Comparison of ENCODE assay signal across 9 cellular contexts in the genomic region with DNA sequence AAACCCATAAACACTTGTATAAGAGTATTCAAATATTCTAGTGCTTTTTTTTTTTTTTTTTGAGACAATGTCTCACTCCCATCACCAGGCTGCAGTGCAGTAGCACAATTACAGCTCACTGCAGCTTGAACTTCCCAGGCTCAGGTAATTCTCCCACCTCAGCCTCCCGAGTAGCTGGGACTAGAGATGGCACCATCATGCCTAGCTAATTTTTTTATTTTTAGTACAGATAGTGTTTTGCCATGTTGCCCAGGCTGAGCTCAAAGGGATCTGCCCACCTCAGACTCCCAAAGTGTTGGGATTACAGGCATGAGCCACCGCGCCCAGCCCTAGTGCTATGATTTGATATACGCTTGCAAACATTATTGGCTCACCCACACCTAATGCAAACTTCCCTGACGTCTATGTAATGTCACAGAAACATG. TPM values are rescaled to one million over a fixed set of nuclear protein-coding genes. Genes with fewer than 3 reads are reported as not detected.
DNase-seq lines count a peak whose midpoint lies in the region; ATAC-seq, FAIRE-seq and TF ChIP-seq lines count a peak whose summit lies in the region.
"Had no signal": no experiment of that assay in that cellular context is flagged by ENCODE, and none has a peak within 500 bp of the region (broad histone marks: within the 10 kb centered on the region; RNA-seq: fewer than 3 reads in every experiment).

No MANE protein-coding gene starts in this region.

- H3K4ac ChIP-seq in IMR-90 (ENCODE audit: low read depth, low read length), result no peak overlapping the region

- no peak overlapping the region for H3K23ac ChIP-seq in IMR-90 (ENCODE audit: low read depth, low read length)

- SMC1A ChIA-PET in GM12878 (lab: Charles Lee; ENCODE audit: uncharacterized antibody, unreplicated experiment), result interaction anchor here (0.6 to 9.9 kb wide), 29 partner anchors 9 to 285 kb away, joined by 3 to 110 read pairs (median 4); a partner anchor contains a TSS

- peak; percentile 66 for TF ChIP-seq CTCF in CD4-positive, alpha-beta T cell (IDR thresholded peaks at IDR 0.05)
- TF ChIP-seq CTCF in IMR-90 (conservative IDR thresholded peaks at IDR 0.05; ENCODE audit: low read depth, low read length), result no peak
- peak in 2 of 3 experiments; percentile 14 to 50; a peak in 3 of 6 replicates for TF ChIP-seq CTCF in GM12878 (IDR thresholded peaks at IDR 0.05 in 2 of 3, conservative IDR thresholded peaks at IDR 0.05 in 1 of 3; ENCODE audit: control insufficient read depth in 2 of 3, extremely low read depth in 1 of 3, insufficient read depth in 1 of 3, low read depth in 3 of 3, low read length in 3 of 3)
- TF ChIP-seq CTCF in HepG2 (CRISPR knock-in tag; IDR thresholded peaks at IDR 0.05), result peak; percentile 54

- peaks cover 90% of the 10 kb centered on the region for H3K4me1 Mint-ChIP-seq in CD4-positive, alpha-beta T cell (ENCODE audit: low read depth)

- CTCF ChIA-PET in CD4-positive, alpha-beta T cell (lab: Charles Lee), result interaction anchor here (0.6 to 1.6 kb wide), 9 partner anchors 29 to 860 kb away, joined by 3 to 13 read pairs (median 4); no protein-coding TSS in a partner anchor
- CTCF ChIA-PET in IMR-90 (lab: Yijun Ruan, JAX), result interaction anchor here (0.6 kb wide), 3 partner anchors 47 to 721 kb away, joined by 4 read pairs; no protein-coding TSS in a partner anchor
- CTCF ChIA-PET in GM12878 (lab: Yijun Ruan, JAX), result interaction anchor here (0.6 to 10.0 kb wide), 16 partner anchors 9 to 867 kb away, joined by 3 to 122 read pairs (median 5); no protein-coding TSS in a partner anchor
- CTCF ChIA-PET in HepG2 (lab: Yijun Ruan, JAX; ENCODE audit: low intra/inter-chr PET ratio, low total read pairs), result interaction anchor here (1.5 kb wide), 1 partner anchor 218 kb away, joined by 12 read pairs; no protein-coding TSS in a partner anchor

- H2BK120ac ChIP-seq in IMR-90 (ENCODE audit: low read depth, low read length), result no peak overlapping the region

- 80% methylated on average over 2 of the region's 5 CpGs; no CpG with 5 or more reads in 1 of the 2 experiments for WGBS in IMR-90 (ENCODE audit: extremely low coverage in 2 of 2, insufficient read length in 1 of 2), 2 experiments
- 84% methylated on average over 5 of the region's 5 CpGs for WGBS in GM12878 (ENCODE audit: insufficient coverage, insufficient replicate concordance, low lambda C conversion rate, missing lambda C conversion rate)
- WGBS in HepG2 (ENCODE audit: low lambda C conversion rate), result 87% methylated on average over 5 of the region's 5 CpGs

- H3K9me3 ChIP-seq in CD4-positive, alpha-beta T cell (ENCODE audit: control insufficient read depth, low read length), result no peaks in the 10 kb centered on the region
- H3K9me3 ChIP-seq in IMR-90 (ENCODE audit: control insufficient read depth, insufficient read depth, low read length), result no peaks in the 10 kb centered on the region
- 0 out of 3 replicates have a peak, but pooled peaks cover 1% of the 10 kb centered on the region for H3K9me3 ChIP-seq in GM12878 (replicated peaks; ENCODE audit: control insufficient read depth, insufficient read depth, low read length)
- no peaks in the 10 kb centered on the region for H3K9me3 ChIP-seq in HepG2 (ENCODE audit: low read length)

- H2BK20ac ChIP-seq in IMR-90 (ENCODE audit: low read depth, low read length), result no peak overlapping the region

- TF ChIP-seq RAD21 in IMR-90 (IDR thresholded peaks at IDR 0.05; ENCODE audit: low read length) (peak; percentile 29; the same call in 1 of the 2 replicates), GM12878 (IDR thresholded peaks at IDR 0.05; ENCODE audit: insufficient read depth, low read depth, low read length) (peak; percentile 38), HepG2 (CRISPR knock-in tag; IDR thresholded peaks at IDR 0.05) (peak; percentile 38; the same call in 1 of the 2 replicates)

- BruUV-seq in IMR-90 (replicated peaks; lab: Mats Ljungman, UMichigan) (no TSS peak), GM12878 (replicated peaks; lab: Mats Ljungman, UMichigan) (no TSS peak), HepG2 (replicated peaks; lab: Mats Ljungman, UMichigan) (no TSS peak)

- peak overlapping the region; percentile 94 for H3K27ac Mint-ChIP-seq in CD4-positive, alpha-beta T cell

- POLR2A ChIA-PET in CD4-positive, alpha-beta T cell (lab: Charles Lee), result interaction anchor here (0.5 to 3.8 kb wide), 15 partner anchors 10 to 1255 kb away, joined by 3 to 20 read pairs (median 4); a partner anchor contains a TSS
- POLR2A ChIA-PET in IMR-90 (lab: Charles Lee; ENCODE audit: unreplicated experiment) (no interaction called here), GM12878 (lab: Charles Lee) (interaction anchor here (0.6 to 2.2 kb wide), 9 partner anchors 10 to 345 kb away, joined by 3 to 14 read pairs (median 3); no protein-coding TSS in a partner anchor), HepG2 (lab: Yijun Ruan, JAX) (no interaction called here)

- no peak overlapping the region for H3K18ac ChIP-seq in IMR-90 (ENCODE audit: low read depth, low read length)

- H3K4me1 ChIP-seq in IMR-90 (ENCODE audit: control insufficient read depth, insufficient read depth, low read length), result peaks cover 6% of the 10 kb centered on the region
- H3K4me1 ChIP-seq in GM12878 (ENCODE audit: control insufficient read depth, insufficient read depth, low read length), result peaks cover 1% of the 10 kb centered on the region
- peaks cover 61% of the 10 kb centered on the region for H3K4me1 ChIP-seq in HepG2 (ENCODE audit: insufficient read depth, low read length)

- no peak overlapping the region for H2BK15ac ChIP-seq in IMR-90 (ENCODE audit: low read depth, low read length)

- H3K4me3 ChIP-seq in IMR-90 (ENCODE audit: insufficient read depth, low read depth, low read length) (no peak overlapping the region), GM12878 (no peak overlapping the region), HepG2 (replicated peaks in 1 of 3; ENCODE audit: insufficient read depth in 1 of 3, low read depth in 2 of 3, low read length in 3 of 3) (no peak overlapping the region)
- H3K4me3 ChIP-seq: SK-N-MC had no signal

- no peak overlapping the region for H4K8ac ChIP-seq in IMR-90 (ENCODE audit: low read depth in 2 of 2, low read length in 2 of 2)

- H3K27me3 Mint-ChIP-seq in CD4-positive, alpha-beta T cell, result no peaks in the 10 kb centered on the region

- no peak for TF ChIP-seq EP300 in GM12878 (IDR thresholded peaks at IDR 0.05; ENCODE audit: borderline replicate concordance in 1 of 2, control insufficient read depth in 1 of 2, low read depth in 2 of 2, low read length in 2 of 2)
- TF ChIP-seq EP300 in HepG2 (IDR thresholded peaks at IDR 0.05; ENCODE audit: low read depth in 2 of 2, low read length in 2 of 2), result no peak
- no peak for TF ChIP-seq EP300 in HepG2 (CRISPR knock-in tag; IDR thresholded peaks at IDR 0.05; ENCODE audit: borderline replicate concordance)

- H3K36me3 Mint-ChIP-seq in CD4-positive, alpha-beta T cell (ENCODE audit: low read depth), result peaks cover 89% of the 10 kb centered on the region

- peak; percentile 44 for ATAC-seq in CD4-positive, alpha-beta T cell (ENCODE audit: poor library complexity)
- no peak for ATAC-seq in IMR-90 (ENCODE audit: low read depth)
- peak; percentile 28 for ATAC-seq in GM12878
- ATAC-seq in HepG2, result peak; percentile 79
- no peak for ATAC-seq in HG03571 (IDR thresholded peaks at IDR 0.05; ENCODE audit: unreplicated experiment)
- ATAC-seq in GM19395 (IDR thresholded peaks at IDR 0.05; ENCODE audit: unreplicated experiment), result no peak

- H4K5ac ChIP-seq in IMR-90 (ENCODE audit: low read depth, low read length), result no peak overlapping the region

- RAD21 ChIA-PET in GM12878 (lab: Charles Lee; ENCODE audit: unreplicated experiment), result interaction anchor here (0.6 to 7.7 kb wide), 26 partner anchors 12 to 569 kb away, joined by 3 to 79 read pairs (median 4); a partner anchor contains a TSS

- peaks cover 10 to 52% of the 10 kb centered on the region in 2 experiments; a peak in 3 of 4 replicates for H3K79me1 ChIP-seq in IMR-90 (ENCODE audit: low read depth in 1 of 2, low read length in 2 of 2)

- peak in 3 of 10 experiments; percentile 18 to 38 (median 22) for DNase-seq in CD4-positive, alpha-beta T cell
- DNase-seq in IMR-90 (no peak), GM12878 (ENCODE audit: low read depth, low spot score) (no peak), HepG2 (ENCODE audit: low spot score) (no peak), GOT3 (lab: John Stamatoyannopoulos, UW) (no peak), NCI-H146 treated with DMSO at 0.1 percent for 48 hours (lab: John Stamatoyannopoulos, UW; ENCODE audit: unreplicated experiment) (no peak)

- no peak overlapping the region for H2AFZ ChIP-seq in IMR-90 (replicated peaks; ENCODE audit: low read length, poor library complexity)
- H2AFZ ChIP-seq in GM12878 (ENCODE audit: control insufficient read depth, low read depth, low read length), result no peak overlapping the region
- H2AFZ ChIP-seq in HepG2 (ENCODE audit: low read length), result no peak overlapping the region

- H3K27me3 ChIP-seq in CD4-positive, alpha-beta T cell (ENCODE audit: control insufficient read depth, insufficient read depth, low read length), result no peaks in the 10 kb centered on the region
- H3K27me3 ChIP-seq in IMR-90 (ENCODE audit: control insufficient read depth, insufficient read depth, low read length) (no peaks in the 10 kb centered on the region), GM12878 (replicated peaks in 1 of 2; ENCODE audit: control insufficient read depth in 2 of 2, insufficient read depth in 2 of 2, low read length in 1 of 2) (no peaks in the 10 kb centered on the region), HepG2 (ENCODE audit: control insufficient read depth in 1 of 2, insufficient read depth in 2 of 2, low read length in 2 of 2) (no peaks in the 10 kb centered on the region; a peak in 1 of 5 replicates)

- H3K79me2 ChIP-seq in GM12878 (ENCODE audit: control insufficient read depth, insufficient read depth, low read length) (peaks cover 71% of the 10 kb centered on the region), HepG2 (ENCODE audit: insufficient read depth, low read length) (peaks cover 96% of the 10 kb centered on the region)

- no peak overlapping the region for H3K14ac ChIP-seq in IMR-90 (replicated peaks; ENCODE audit: low read depth, low read length)

- peaks cover 5% of the 10 kb centered on the region; the same call in 1 of the 2 replicates for H3K9me1 ChIP-seq in IMR-90 (ENCODE audit: insufficient read depth, low read length)

- no peak overlapping the region for H2AK5ac ChIP-seq in IMR-90 (ENCODE audit: low read depth, low read length)

- H3K4me2 ChIP-seq in IMR-90 (ENCODE audit: low read depth, low read length) (peak overlapping the region; percentile 26; the same call in 1 of the 2 replicates), GM12878 (ENCODE audit: control insufficient read depth, insufficient read depth) (no peak overlapping the region), HepG2 (ENCODE audit: low read depth, low read length) (no peak overlapping the region)

- H3K9me3 Mint-ChIP-seq in CD4-positive, alpha-beta T cell, result no peaks in the 10 kb centered on the region

- peak; percentile 49 for FAIRE-seq in GM12878 (lab: Jason Lieb, UNC)
- FAIRE-seq in HepG2 (lab: Jason Lieb, UNC), result no peak

- H4K20me1 ChIP-seq in IMR-90 (ENCODE audit: insufficient read depth, low read length) (peaks cover 73% of the 10 kb centered on the region), GM12878 (ENCODE audit: control insufficient read depth, insufficient read depth) (no peaks in the 10 kb centered on the region), HepG2 (ENCODE audit: insufficient read depth, low read length) (peaks cover 45% of the 10 kb centered on the region)

- peak overlapping the region; percentile 72 for H3K4me3 Mint-ChIP-seq in CD4-positive, alpha-beta T cell

- in situ Hi-C loops in IMR-90 (cut with MboI; ENCODE audit: low sequenced_read_pairs) (no loop called here), GM12878 (cut with MboI) (no loop called here), HepG2 (cut with HindIII; ENCODE audit: extremely low pct_ligation_motif_present, low pct_unique_long_range_greater_than_20kb) (loop anchor here (25.0 kb wide), 1 partner anchor 879 kb away; no protein-coding TSS in a partner anchor)

- peak overlapping the region; percentile 10 for H3K27ac ChIP-seq in CD4-positive, alpha-beta T cell (ENCODE audit: low read depth, low read length)
- H3K27ac ChIP-seq in IMR-90 (ENCODE audit: insufficient read depth, low read length) (peak overlapping the region; percentile 29; the same call in 1 of the 2 replicates), GM12878 (ENCODE audit: control insufficient read depth, insufficient read depth) (no peak overlapping the region), HepG2 (ENCODE audit: extremely low read length, insufficient read depth, low read length) (no peak overlapping the region)
- H3K27ac ChIP-seq: SK-N-MC had no signal

- no peak overlapping the region for H3K9ac ChIP-seq in IMR-90 (ENCODE audit: low read depth, low read length)
- no peak overlapping the region for H3K9ac ChIP-seq in GM12878 (ENCODE audit: control insufficient read depth, insufficient read depth, low read length)
- H3K9ac ChIP-seq in HepG2 (ENCODE audit: insufficient read depth, low read depth, low read length), result no peak overlapping the region

- TF ChIP-seq POLR2A in IMR-90 (IDR thresholded peaks at IDR 0.05; ENCODE audit: low read depth, low read length) (no peak), GM12878 (IDR thresholded peaks at IDR 0.05; ENCODE audit: low read depth, low read length) (no peak), HepG2 (IDR thresholded peaks at IDR 0.05; ENCODE audit: insufficient read depth in 1 of 2, low read depth in 2 of 2, low read length in 2 of 2) (no peak)

- no peak overlapping the region for H2BK5ac ChIP-seq in IMR-90 (ENCODE audit: low read depth, low read length, poor library complexity, severe bottlenecking)

- no peak overlapping the region for H2AK9ac ChIP-seq in IMR-90 (replicated peaks; ENCODE audit: low read depth, low read length, poor library complexity)

- intact Hi-C loops in CD4-positive, alpha-beta T cell (cut with DNase I, micrococcal nuclease), result loop anchor here (1.0 to 5.0 kb wide), 5 partner anchors 9 to 288 kb away; no protein-coding TSS in a partner anchor
- intact Hi-C loops in IMR-90 (cut with micrococcal nuclease), result loop anchor here (2.0 kb wide), 1 partner anchor 218 kb away; no protein-coding TSS in a partner anchor
- intact Hi-C loops in GM12878 (cut with micrococcal nuclease; ENCODE audit: unreplicated experiment), result loop anchor here (1.0 to 10.0 kb wide), 2 partner anchors 218 to 282 kb away; no protein-coding TSS in a partner anchor
- intact Hi-C loops in HepG2 (cut with micrococcal nuclease; ENCODE audit: unreplicated experiment), result loop anchor here (1.0 kb wide), 2 partner anchors 218 to 286 kb away; no protein-coding TSS in a partner anchor

- no peak overlapping the region for H4K91ac ChIP-seq in IMR-90 (ENCODE audit: insufficient read depth, low read depth, low read length)

- dilution Hi-C loops in IMR-90 (cut with HindIII; ENCODE audit: low sequenced_read_pairs, unreplicated experiment), result no loop called here

- H3K36me3 ChIP-seq in IMR-90 (ENCODE audit: control insufficient read depth, insufficient read depth, low read length), result peaks cover 25% of the 10 kb centered on the region
- H3K36me3 ChIP-seq in GM12878 (ENCODE audit: control insufficient read depth in 2 of 2, insufficient read depth in 2 of 2, low read length in 1 of 2), result peaks cover 0 to 1% of the 10 kb centered on the region in 2 experiments; a peak in 2 of 4 replicates
- peaks cover 7 to 46% of the 10 kb centered on the region in 2 experiments for H3K36me3 ChIP-seq in HepG2 (replicated peaks in 1 of 2; ENCODE audit: control insufficient read depth in 1 of 2, insufficient read depth in 2 of 2, low read length in 2 of 2)

- H3K56ac ChIP-seq in IMR-90 (ENCODE audit: extremely low read depth, insufficient read depth, low read length), result no peak overlapping the region

RNA-seq across cellular contexts. Expression of a gene that starts 11.8 kb away (rescaled TPM):
- 100 to 1,000 TPM; 377 to 404 TPM for total RNA-seq in CD4-positive, alpha-beta T cell
- 506 and 533 TPM in 2 replicates for total RNA-seq in IMR-90 (2012; rRNA removed)
- 90.6 and 93.1 TPM in 2 replicates for polyA plus RNA-seq in IMR-90 (2012; rRNA removed)
- polyA plus RNA-seq in IMR-90 (2012; cell fraction: cytosol; rRNA removed), result 8.4 and 8.7 TPM in 2 replicates
- polyA plus RNA-seq in IMR-90 (2012; cell fraction: nucleus; rRNA removed; ENCODE audit: low replicate concordance), result 3.7 and 44.6 TPM in 2 replicates
- total RNA-seq in GM12878 (2013; cell fraction: nucleolus; rRNA removed), result 246 and 249 TPM in 2 replicates
- 10.6 and 10.7 TPM in 2 replicates for total RNA-seq in GM12878 (2014; rRNA removed)
- 17.2 and 20.9 TPM in 2 replicates for total RNA-seq in GM12878 (2014; rRNA removed; fragmentation: Illumina TruSeq; extraction: Trizol)
- total RNA-seq in GM12878 (2021), result 14.2 and 14.4 TPM in 2 replicates
- 2.6 TPM for polyA plus RNA-seq in GM12878 (2011; ENCODE audit: low read depth)
- polyA plus RNA-seq in GM12878 (2011; rRNA removed), result 139 and 232 TPM in 2 replicates
- polyA plus RNA-seq in GM12878 (2011; cell fraction: cytosol; rRNA removed), result 64.4 and 71.0 TPM in 2 replicates
- polyA plus RNA-seq in GM12878 (2011; cell fraction: nucleus; rRNA removed), result 91.8 and 137 TPM in 2 replicates
- 5.5 and 6.8 TPM in 2 replicates for polyA plus RNA-seq in GM12878 (2012)
- polyA plus RNA-seq in GM12878 (2014; fragmentation: Illumina TruSeq; extraction: Trizol), result 9.1 and 12.9 TPM in 2 replicates
- 1 to 10 TPM; 1.5 to 1.8 TPM for polyA plus RNA-seq in GM12878 (2014; fragmentation: Nextera tagmentation; extraction: Ambion mirVana)
- 4.8 and 5.1 TPM in 2 replicates for polyA plus RNA-seq in GM12878 (2014; rRNA removed)
- 10 to 100 TPM; 13.0 to 13.8 TPM for polyA plus RNA-seq in GM12878 (2016; fragmentation: Nextera tagmentation; extraction: Ambion mirVana)
- 311 and 430 TPM in 2 replicates for polyA minus RNA-seq in GM12878 (2011; rRNA and poly(A)+ RNA removed)
- 125 and 166 TPM in 2 replicates for polyA minus RNA-seq in GM12878 (2011; cell fraction: cytosol; rRNA and poly(A)+ RNA removed)
- polyA minus RNA-seq in GM12878 (2011; cell fraction: nucleus; rRNA and poly(A)+ RNA removed), result 130 and 132 TPM in 2 replicates
- 161 and 166 TPM in 2 replicates for total RNA-seq in HepG2 (2016; rRNA removed; fragmentation: Illumina TruSeq; extraction: Trizol)
- total RNA-seq in HepG2 (2016; cell fraction: cytosol; rRNA removed; fragmentation: Illumina TruSeq; extraction: Trizol; ENCODE audit: low read depth), result 14.7 and 15.1 TPM in 2 replicates
- 168 TPM in 2 replicates for total RNA-seq in HepG2 (2016; cell fraction: insoluble cytoplasmic fraction; rRNA removed; fragmentation: Illumina TruSeq; extraction: Trizol)
- total RNA-seq in HepG2 (2016; cell fraction: membrane; rRNA removed; fragmentation: Illumina TruSeq; extraction: Trizol), result 65.8 and 71.7 TPM in 2 replicates
- 163 and 201 TPM in 2 replicates for total RNA-seq in HepG2 (2016; cell fraction: nucleus; rRNA removed; fragmentation: Illumina TruSeq; extraction: Trizol)
- 57.9 and 66.6 TPM in 2 replicates for polyA plus RNA-seq in HepG2 (2011; rRNA removed)
- polyA plus RNA-seq in HepG2 (2011; cell fraction: cytosol; rRNA removed), result 31.2 and 65.6 TPM in 2 replicates
- 23.4 and 30.7 TPM in 2 replicates for polyA plus RNA-seq in HepG2 (2011; cell fraction: nucleus; rRNA removed)
- polyA plus RNA-seq in HepG2 (2012), result 51.0 and 78.1 TPM in 2 replicates
- polyA plus RNA-seq in HepG2 (2016; cell fraction: cytosol; fragmentation: Illumina TruSeq; extraction: Trizol; ENCODE audit: low read depth), result 2.0 and 2.1 TPM in 2 replicates
- 43.1 and 49.7 TPM in 2 replicates for polyA plus RNA-seq in HepG2 (2016; cell fraction: insoluble cytoplasmic fraction; fragmentation: Illumina TruSeq; extraction: Trizol; ENCODE audit: low read depth)
- polyA plus RNA-seq in HepG2 (2016; cell fraction: membrane; fragmentation: Illumina TruSeq; extraction: Trizol; ENCODE audit: low read depth), result 9.8 and 10.4 TPM in 2 replicates
- polyA plus RNA-seq in HepG2 (2016; cell fraction: nucleus; fragmentation: Illumina TruSeq; extraction: Trizol; ENCODE audit: insufficient read depth, low read depth), result 83.2 and 85.6 TPM in 2 replicates
- polyA minus RNA-seq in HepG2 (2011; rRNA and poly(A)+ RNA removed; ENCODE audit: low replicate concordance), result 72.6 and 124 TPM in 2 replicates
- polyA minus RNA-seq in HepG2 (2011; cell fraction: cytosol; rRNA and poly(A)+ RNA removed), result 241 and 268 TPM in 2 replicates
- 145 and 264 TPM in 2 replicates for polyA minus RNA-seq in HepG2 (2011; cell fraction: nucleus; rRNA and poly(A)+ RNA removed)

Comparison
In these comparisons a context has a peak if more than half of its experiments do, and no peak if none do; other contexts are left out.
1. ATAC-seq: peak in CD4-positive, alpha-beta T cell (single experiment), GM12878 (single experiment) and HepG2 (single experiment); none in IMR-90 (single experiment), HG03571 (single experiment) and GM19395 (single experiment).
2. H3K27ac ChIP-seq: peak in CD4-positive, alpha-beta T cell (single experiment) and IMR-90 (single experiment); none in GM12878 (single experiment) and HepG2 (single experiment).
3. POLR2A ChIA-PET loops: an anchor here in CD4-positive, alpha-beta T cell (0.5 to 3.8 kb wide) and GM12878 (0.6 to 2.2 kb wide); none called in IMR-90 and HepG2.